Comparison of ENCODE assay signal across 17 cellular contexts in the genomic region with DNA sequence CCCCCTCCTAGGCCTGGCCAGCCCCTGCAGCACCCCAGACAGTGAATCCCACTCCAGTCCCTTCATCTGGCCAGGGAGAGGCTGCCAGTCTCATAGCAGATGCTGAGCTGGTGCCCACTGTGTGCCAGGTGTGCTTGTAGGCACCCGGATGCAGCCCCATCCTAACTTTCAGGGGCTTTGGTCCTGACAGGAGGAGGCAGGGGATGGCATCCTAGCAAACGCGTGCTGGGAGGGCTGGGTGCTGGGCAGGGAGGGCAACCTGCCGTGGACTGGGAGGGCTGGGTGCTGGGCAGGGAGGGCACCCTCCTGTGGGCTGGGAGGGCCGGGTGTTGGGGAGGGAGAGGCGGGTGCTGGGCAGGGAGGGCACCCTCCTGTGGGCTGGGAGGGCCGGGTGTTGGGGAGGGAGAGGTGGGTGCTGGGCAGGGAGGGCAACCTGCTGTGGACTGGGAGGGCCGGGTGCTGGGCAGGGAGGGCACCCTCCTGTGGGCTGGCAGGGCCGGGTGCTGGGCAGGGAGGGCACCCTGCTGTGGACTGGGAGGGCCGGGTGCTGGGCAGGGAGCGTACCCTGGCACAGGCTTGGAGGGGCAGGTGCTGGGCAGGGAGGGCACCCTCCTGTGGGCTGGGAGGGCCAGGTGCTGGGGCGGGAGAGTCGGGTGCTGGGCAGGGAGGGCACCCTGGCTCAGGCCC. TPM values are rescaled to one million over a fixed set of nuclear protein-coding genes. Genes with fewer than 3 reads are reported as not detected.
A peak's percentile ranks its signal among the peaks of the same experiment; 100 is the strongest.
DNase-seq lines count a peak whose midpoint lies in the region; ATAC-seq, FAIRE-seq and TF ChIP-seq lines count a peak whose summit lies in the region.
"Had no signal": no experiment of that assay in that cellular context is flagged by ENCODE, and none has a peak within 500 bp of the region (broad histone marks: within the 10 kb centered on the region; RNA-seq: fewer than 3 reads in every experiment).

No MANE protein-coding gene starts in this region.

- 88% methylated on average over 9 of the region's 13 CpGs for WGBS in suprapubic skin

- TF ChIP-seq POLR2A in suprapubic skin (IDR thresholded peaks at IDR 0.05): no peak

- peaks cover 2% of the 10 kb centered on the region for H3K4me1 Mint-ChIP-seq in activated T-cell treated with anti-CD3 and anti-CD28 coated beads, Interleukin-2, amount 50 U/mL, for 24 hours (ENCODE audit: low read depth)
- H3K4me1 Mint-ChIP-seq in astrocyte (ENCODE audit: low read depth, unreplicated experiment): peaks cover 1% of the 10 kb centered on the region

- H3K4me3 ChIP-seq in astrocyte (ENCODE audit: insufficient read depth, low read depth, low read length): no peak overlapping the region
- no peak overlapping the region for H3K4me3 ChIP-seq in left lung
- H3K4me3 ChIP-seq in suprapubic skin: no peak overlapping the region
- H3K4me3 ChIP-seq: coronary artery, neural progenitor cell had no signal

- H3K27me3 ChIP-seq in astrocyte (ENCODE audit: insufficient read depth, low read length) (no peaks in the 10 kb centered on the region), left lung (no peaks in the 10 kb centered on the region), suprapubic skin (no peaks in the 10 kb centered on the region)
- H3K27me3 ChIP-seq: neural progenitor cell had no signal

- H3K4me2 ChIP-seq in astrocyte (ENCODE audit: low read length): no peak overlapping the region
- H3K4me2 ChIP-seq: neural progenitor cell had no signal

- no peak overlapping the region for H3K4me3 Mint-ChIP-seq in activated T-cell treated with anti-CD3 and anti-CD28 coated beads, Interleukin-2, amount 50 U/mL, for 24 hours
- H3K4me3 Mint-ChIP-seq in astrocyte (ENCODE audit: unreplicated experiment): no peak overlapping the region
- H3K4me3 Mint-ChIP-seq: brain, neural progenitor cell had no signal

- H3K79me2 ChIP-seq in astrocyte (ENCODE audit: insufficient read depth, low read length): no peaks in the 10 kb centered on the region

- H3K9me3 Mint-ChIP-seq in activated T-cell treated with anti-CD3 and anti-CD28 coated beads, Interleukin-2, amount 50 U/mL, for 24 hours: no peaks in the 10 kb centered on the region
- H3K9me3 Mint-ChIP-seq in astrocyte (ENCODE audit: unreplicated experiment): no peaks in the 10 kb centered on the region
- H3K9me3 Mint-ChIP-seq: activated T-helper 2 cell treated with anti-CD3 and anti-CD28 coated beads, Interferon-gamma antibody, Interleukin-2, Interleukin-4, amounts not matched to agents 10 μg/mL and 5 μg/mL and 100 μg/mL, durations not matched to agents 14 hours and 24 hours and 36 hours; neural progenitor cell had no signal

- H3K4me1 ChIP-seq in astrocyte (ENCODE audit: insufficient read depth, low read length) (no peaks in the 10 kb centered on the region), left lung (no peaks in the 10 kb centered on the region), suprapubic skin (no peaks in the 10 kb centered on the region)

- H3K27ac ChIP-seq in astrocyte (ENCODE audit: low read depth, low read length) (no peak overlapping the region), left lung (no peak overlapping the region), suprapubic skin (no peak overlapping the region)
- H3K27ac ChIP-seq: coronary artery, HL-60, neural progenitor cell had no signal

- TF ChIP-seq CTCF in astrocyte (IDR thresholded peaks at IDR 0.05; ENCODE audit: insufficient read depth, low read depth, low read length) (no peak), left lung (IDR thresholded peaks at IDR 0.05) (no peak), suprapubic skin (IDR thresholded peaks at IDR 0.05) (no peak)

- no peak for ATAC-seq in left lung
- ATAC-seq: activated CD4-positive, CD25-positive, alpha-beta regulatory T cell treated with anti-CD3 and anti-CD28 coated beads, Interleukin-2, amount 50 U/mL, for 24 hours had no signal

- no peak for FAIRE-seq in astrocyte (lab: Jason Lieb, UNC)
- FAIRE-seq: G401.6 had no signal

- H3K36me3 ChIP-seq in astrocyte (ENCODE audit: insufficient read depth, low read length): no peaks in the 10 kb centered on the region
- H3K36me3 ChIP-seq in left lung: peaks cover 0 to 26% of the 10 kb centered on the region in 2 donors
- H3K36me3 ChIP-seq in suprapubic skin: peaks cover 43% of the 10 kb centered on the region
- H3K36me3 ChIP-seq: neural progenitor cell had no signal

- H3K27ac Mint-ChIP-seq in activated T-cell treated with anti-CD3 and anti-CD28 coated beads, Interleukin-2, amount 50 U/mL, for 24 hours: peak overlapping the region; percentile 44
- peak overlapping the region; percentile 41 for H3K27ac Mint-ChIP-seq in astrocyte (ENCODE audit: unreplicated experiment)
- H3K27ac Mint-ChIP-seq: activated T-helper 2 cell treated with anti-CD3 and anti-CD28 coated beads, Interferon-gamma antibody, Interleukin-2, Interleukin-4, amounts not matched to agents 10 μg/mL and 5 μg/mL and 100 μg/mL, durations not matched to agents 14 hours and 24 hours and 36 hours; neural progenitor cell had no signal

- intact Hi-C loops in left lung (cut with DNase I): no loop called here

- no peak overlapping the region for H2AFZ ChIP-seq in astrocyte (ENCODE audit: low read depth, low read length)
- H2AFZ ChIP-seq: neural progenitor cell had no signal

- H3K36me3 Mint-ChIP-seq in activated T-cell treated with anti-CD3 and anti-CD28 coated beads, Interleukin-2, amount 50 U/mL, for 24 hours (ENCODE audit: low read depth): peaks cover 6% of the 10 kb centered on the region
- peaks cover 4% of the 10 kb centered on the region for H3K36me3 Mint-ChIP-seq in astrocyte (ENCODE audit: low read depth, unreplicated experiment)

- no peak for TF ChIP-seq EP300 in suprapubic skin (IDR thresholded peaks at IDR 0.05)

- no peak overlapping the region for H3K9ac ChIP-seq in astrocyte (ENCODE audit: low read length)
- H3K9ac ChIP-seq: neural progenitor cell had no signal

- H3K9me3 ChIP-seq in astrocyte (ENCODE audit: insufficient read depth, low read depth, low read length) (no peaks in the 10 kb centered on the region), left lung (no peaks in the 10 kb centered on the region), suprapubic skin (no peaks in the 10 kb centered on the region)

- H4K20me1 ChIP-seq in astrocyte (ENCODE audit: insufficient read depth, low read length): peaks cover 9% of the 10 kb centered on the region

- no peaks in the 10 kb centered on the region for H3K27me3 Mint-ChIP-seq in activated T-cell treated with anti-CD3 and anti-CD28 coated beads, Interleukin-2, amount 50 U/mL, for 24 hours
- H3K27me3 Mint-ChIP-seq in astrocyte (ENCODE audit: low read depth, unreplicated experiment): no peaks in the 10 kb centered on the region

- DNase-seq in activated T-cell treated with anti-CD3 and anti-CD28 coated beads, Interleukin-2, amount 50 U/mL, for 24 hours: no peak
- DNase-seq in activated T-cell treated with anti-CD3 and anti-CD28 coated beads, Interleukin-2, amount 50 U/mL, for 48 hours: no peak
- no peak for DNase-seq in astrocyte (ENCODE audit: low read depth)
- DNase-seq in left lung: peak; percentile 14 to 68
- DNase-seq in suprapubic skin (ENCODE audit: low spot score in 2 of 2): peak; percentile 50 to 57
- DNase-seq in NCI-H2171 (lab: John Stamatoyannopoulos, UW): no peak
- DNase-seq in DMS53 treated with DMSO at 0.1 percent for 48 hours (lab: John Stamatoyannopoulos, UW; ENCODE audit: unreplicated experiment): no peak
- DNase-seq in activated CD8-positive, alpha-beta memory T cell treated with anti-CD3 and anti-CD28 coated beads for 24 hours: no peak
- DNase-seq: C1 segment of cervical spinal cord, NCI-H1930 had no signal

RNA-seq across cellular contexts. Expression of gene SLC19A1, which starts 35.3 kb away (rescaled TPM):
- total RNA-seq in astrocyte (10.4 and 11.7 TPM in 2 replicates), left lung (10 to 100 TPM; 32.7 to 50.4 TPM), suprapubic skin (1 to 10 TPM; 7.0 to 9.8 (median 7.9) TPM)

Comparison
In these comparisons a context has a peak if more than half of its experiments do, and no peak if none do; other contexts are left out.
1. DNase-seq: peak in left lung (2 of 2) and suprapubic skin (2 of 2); none in activated T-cell treated with anti-CD3 and anti-CD28 coated beads, Interleukin-2, amount 50 U/mL, for 24 hours (single experiment), activated T-cell treated with anti-CD3 and anti-CD28 coated beads, Interleukin-2, amount 50 U/mL, for 48 hours (0 of 2), astrocyte (single experiment), NCI-H2171 (single experiment), DMS53 treated with DMSO at 0.1 percent for 48 hours (single experiment) and activated CD8-positive, alpha-beta memory T cell treated with anti-CD3 and anti-CD28 coated beads for 24 hours (single experiment).